Comparison of ENCODE assay signal across 22 cellular contexts in the genomic region with DNA sequence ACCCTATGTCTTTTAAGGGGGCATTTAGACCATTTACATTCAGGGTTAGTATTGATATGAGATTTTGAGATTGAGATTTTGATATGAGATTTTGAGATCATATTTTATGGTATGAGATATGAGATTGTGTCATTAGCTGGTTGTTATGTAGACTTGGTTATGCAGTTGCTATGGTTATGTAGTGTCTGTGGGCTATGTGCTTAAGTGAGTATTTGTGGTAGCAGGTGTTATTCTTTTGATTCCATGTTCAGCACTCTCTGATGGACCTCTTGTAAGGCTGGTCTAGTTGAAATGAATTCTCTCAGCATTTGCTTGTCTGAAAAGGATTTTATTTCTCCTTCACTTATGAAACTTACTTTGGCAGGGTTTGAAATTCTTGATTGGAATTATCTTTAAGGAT.
"Had no signal": no experiment of that assay in that cellular context is flagged by ENCODE, and none has a peak within 500 bp of the region (broad histone marks: within the 10 kb centered on the region; RNA-seq: fewer than 3 reads in every experiment).

No MANE protein-coding gene starts in this region.

- H3K4me1 Mint-ChIP-seq: T-cell had no signal

- H3K27ac ChIP-seq: RWPE1 had no signal

- H3K9me3 Mint-ChIP-seq: T-helper 1 cell treated with Interleukin-12 subunit alpha and Interleukin-12 subunit beta and Interleukin-4 antibody, amounts not matched to agents 30 μg/mL and 1 μg/mL, for 36 hours had no signal

- H3K4me3 Mint-ChIP-seq: T-cell; T-helper 1 cell treated with Interleukin-12 subunit alpha and Interleukin-12 subunit beta and Interleukin-4 antibody, amounts not matched to agents 30 μg/mL and 1 μg/mL, for 36 hours had no signal

- H3K27ac Mint-ChIP-seq: T-cell; T-helper 1 cell treated with Interleukin-12 subunit alpha and Interleukin-12 subunit beta and Interleukin-4 antibody, amounts not matched to agents 30 μg/mL and 1 μg/mL, for 36 hours had no signal

- DNase-seq: IMR-90, Karpas-422, KG1, MM.1S, NCI-H1092 treated with DMSO at 0.1 percent for 48 hours, NCI-H1436, NCI-H187, NCI-H2029, NCI-H2081 treated with DMSO at 0.1 percent for 48 hours, NCI-H2227 treated with DMSO at 0.1 percent for 48 hours, NCI-H524 treated with DMSO at 0.1 percent for 48 hours, NCI-H69, NCI-H774, PC-3, SHP77, SK-N-SH, SW 1271, T-cell had no signal

- H3K9me3 ChIP-seq: SK-N-SH had no signal

- H3K9ac ChIP-seq: SK-N-SH had no signal

- H3K36me3 Mint-ChIP-seq: T-cell had no signal

- H3K4me2 ChIP-seq: SK-N-SH had no signal

- ATAC-seq: HepG2, Panc1, PC-3, T-cell had no signal
